7 cellular contexts compared by ENCODE assay signal in the genomic region with DNA sequence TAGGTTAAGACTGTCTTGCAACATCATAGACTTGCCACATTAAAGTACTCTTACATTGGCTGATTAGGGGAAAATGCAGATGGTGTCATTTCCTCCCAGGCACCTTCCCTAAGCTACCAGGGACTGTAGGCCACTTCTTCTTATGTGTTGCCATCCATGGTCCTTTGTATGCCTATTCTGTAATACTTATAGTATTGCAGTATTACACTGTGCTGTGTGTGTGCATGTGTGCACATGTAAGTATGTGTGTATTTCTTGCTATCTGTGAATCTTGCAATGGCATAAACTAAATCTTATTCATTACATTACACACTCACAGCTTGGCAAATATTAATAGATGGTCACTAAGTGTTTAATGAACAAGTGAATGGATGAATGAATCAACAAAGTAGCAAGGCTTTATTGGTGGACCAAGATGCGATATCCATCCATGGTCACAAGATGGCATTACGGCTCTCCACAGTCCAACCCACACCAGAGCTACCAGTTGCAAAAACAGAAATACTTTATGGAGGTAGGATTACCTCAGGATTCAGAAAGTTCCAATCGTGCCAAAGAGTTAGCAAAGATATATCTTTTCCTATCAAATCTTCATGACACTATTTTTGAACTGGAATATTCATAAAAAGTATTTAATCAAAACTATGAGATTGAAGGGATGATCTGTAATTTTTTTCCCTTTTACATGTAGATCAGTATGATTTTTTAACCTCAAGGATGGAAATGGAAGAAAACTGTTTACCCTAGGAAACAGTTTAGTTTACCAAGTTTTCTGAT.
DNase-seq lines count a peak whose midpoint lies in the region; ATAC-seq, FAIRE-seq and TF ChIP-seq lines count a peak whose summit lies in the region.

No MANE protein-coding gene starts in this region.

- H3K9ac ChIP-seq in mesendoderm (ENCODE audit: low read length), result no peak overlapping the region

- no peak overlapping the region for H2BK15ac ChIP-seq in mesendoderm (replicated peaks; ENCODE audit: low read depth)

- no peak overlapping the region for H3K18ac ChIP-seq in mesendoderm (ENCODE audit: low read length)

- no peak overlapping the region for H4K8ac ChIP-seq in mesendoderm (ENCODE audit: low read depth, low read length)

- no peaks in the 10 kb centered on the region for H3K79me1 ChIP-seq in mesendoderm (ENCODE audit: low read length)

- H3K23ac ChIP-seq in mesendoderm (ENCODE audit: low read length), result no peak overlapping the region

- H3K27ac ChIP-seq in RWPE2 (ENCODE audit: poor library complexity, severe bottlenecking) (no peak overlapping the region), mesendoderm (ENCODE audit: low read depth, low read length) (no peak overlapping the region)

- H3K79me2 ChIP-seq in mesendoderm (ENCODE audit: control insufficient read depth, insufficient read depth, low read length), result no peaks in the 10 kb centered on the region

- peak; percentile 83 for FAIRE-seq in HTR-8/SVneo (lab: Jason Lieb, UNC)

- no peak overlapping the region for H4K5ac ChIP-seq in mesendoderm (ENCODE audit: low read length)

- peak; percentile 84 for TF ChIP-seq CTCF in RWPE2 (IDR thresholded peaks at IDR 0.05; ENCODE audit: poor library complexity, severe bottlenecking)

- WGBS in mesendoderm (ENCODE audit: extremely low coverage, insufficient coverage, low lambda C conversion rate), result no CpG with 5 or more reads among the region's 3 CpGs

- no peak overlapping the region for H2BK120ac ChIP-seq in mesendoderm (ENCODE audit: low read depth, low read length)

- H2BK5ac ChIP-seq in mesendoderm (ENCODE audit: low read length), result no peak overlapping the region

- no peak overlapping the region for H3K4me2 ChIP-seq in mesendoderm (ENCODE audit: low read length)

- H3K36me3 ChIP-seq in RWPE2 (ENCODE audit: low read depth) (0 out of 2 replicates have a peak, but pooled peaks cover 7% of the 10 kb centered on the region), mesendoderm (ENCODE audit: control insufficient read depth, insufficient read depth, low read length) (no peaks in the 10 kb centered on the region)

- H3K4me3 ChIP-seq in RWPE2 (ENCODE audit: severe bottlenecking) (no peak overlapping the region), mesendoderm (ENCODE audit: low read length) (no peak overlapping the region)

- no peaks in the 10 kb centered on the region for H3K27me3 ChIP-seq in RWPE2 (ENCODE audit: insufficient read depth, poor library complexity, severe bottlenecking)
- no peaks in the 10 kb centered on the region for H3K27me3 ChIP-seq in mesendoderm (ENCODE audit: insufficient read depth, low read length, poor library complexity)

- ATAC-seq in GM19455 (IDR thresholded peaks at IDR 0.05; ENCODE audit: unreplicated experiment) (peak; percentile 72), RWPE2 (ENCODE audit: low read depth) (peak; percentile 74)

- H3K56ac ChIP-seq in mesendoderm (ENCODE audit: low read length), result no peak overlapping the region

- DNase-seq in ELR (ENCODE audit: low read depth) (peak; percentile 63), HTR-8/SVneo (ENCODE audit: insufficient read length, low spot score) (peak; percentile 2), RWPE2 (ENCODE audit: low spot score) (no peak), dermis microvascular lymphatic vessel endothelial cell (ENCODE audit: low read depth in 2 of 2) (peak; percentile 42 to 55), mesendoderm (peak; percentile 47), NK-92 (lab: John Stamatoyannopoulos, UW; ENCODE audit: unreplicated experiment) (no peak)

- no peaks in the 10 kb centered on the region for H3K4me1 ChIP-seq in RWPE2 (ENCODE audit: insufficient read depth, poor library complexity, severe bottlenecking)
- no peaks in the 10 kb centered on the region for H3K4me1 ChIP-seq in mesendoderm (ENCODE audit: control insufficient read depth, low read depth, low read length)

- H3K4ac ChIP-seq in mesendoderm (ENCODE audit: low read depth, low read length), result no peak overlapping the region

- no peak overlapping the region for H2AK5ac ChIP-seq in mesendoderm (ENCODE audit: low read length)

- no peaks in the 10 kb centered on the region for H3K9me3 ChIP-seq in RWPE2 (ENCODE audit: severe bottlenecking)

Comparison
In these comparisons a context has a peak if more than half of its experiments do, and no peak if none do; other contexts are left out.
1. DNase-seq: peak in ELR (single experiment), HTR-8/SVneo (single experiment), dermis microvascular lymphatic vessel endothelial cell (2 of 2) and mesendoderm (single experiment); none in RWPE2 (single experiment) and NK-92 (single experiment).